ENCODE assay signal across 16 cellular contexts in the genomic region with DNA sequence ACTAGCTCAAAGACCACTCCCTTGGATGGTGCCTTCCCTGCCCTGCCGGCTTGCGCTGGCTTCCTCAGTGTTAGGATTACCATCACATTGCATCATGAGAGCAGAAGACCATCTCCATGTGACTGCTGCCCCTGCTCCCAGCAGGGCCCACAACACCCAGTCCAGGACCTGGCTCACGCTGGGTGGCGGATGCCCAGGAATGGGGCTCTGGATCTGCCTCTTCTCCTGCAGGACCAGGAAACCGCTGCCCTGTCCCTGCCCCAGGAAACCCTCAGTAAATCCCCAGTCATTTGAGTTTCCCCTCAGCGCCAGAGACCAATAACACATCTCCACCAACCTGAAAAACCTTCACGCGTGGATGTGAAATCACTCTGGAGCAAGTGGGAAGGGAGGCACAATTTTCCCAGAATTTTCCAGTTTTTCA. TPM values are rescaled to one million over a fixed set of nuclear protein-coding genes. Genes with fewer than 3 reads are reported as not detected.
DNase-seq lines count a peak whose midpoint lies in the region; ATAC-seq, FAIRE-seq and TF ChIP-seq lines count a peak whose summit lies in the region.
"Had no signal": no experiment of that assay in that cellular context is flagged by ENCODE, and none has a peak within 500 bp of the region (broad histone marks: within the 10 kb centered on the region; RNA-seq: fewer than 3 reads in every experiment).

No MANE protein-coding gene starts in this region.

- peaks cover 14% of the 10 kb centered on the region for H3K4me1 ChIP-seq in NT2/D1 (ENCODE audit: insufficient read depth, insufficient read length)
- peaks cover 30% of the 10 kb centered on the region for H3K4me1 ChIP-seq in astrocyte (ENCODE audit: insufficient read depth, low read length)

- peaks cover 7% of the 10 kb centered on the region for H3K36me3 Mint-ChIP-seq in T-helper 1 cell treated with Interleukin-12 subunit alpha and Interleukin-12 subunit beta and Interleukin-4 antibody, amounts not matched to agents 30 μg/mL and 1 μg/mL, for 36 hours (ENCODE audit: low read depth)
- H3K36me3 Mint-ChIP-seq in astrocyte (ENCODE audit: low read depth, unreplicated experiment) (peaks cover 2% of the 10 kb centered on the region), nephron progenitor cell (ENCODE audit: low read depth) (no peaks in the 10 kb centered on the region)

- H3K9ac ChIP-seq in NT2/D1 (ENCODE audit: insufficient read length, low read depth) (peak overlapping the region; percentile 50), astrocyte (ENCODE audit: low read length) (no peak overlapping the region)

- H3K79me2 ChIP-seq in astrocyte (ENCODE audit: insufficient read depth, low read length): peaks cover 10% of the 10 kb centered on the region

- peaks cover 7% of the 10 kb centered on the region for H4K20me1 ChIP-seq in astrocyte (ENCODE audit: insufficient read depth, low read length)

- no peak overlapping the region for H3K4me3 ChIP-seq in NT2/D1 (ENCODE audit: insufficient read length, low read depth)
- no peak overlapping the region for H3K4me3 ChIP-seq in astrocyte (ENCODE audit: insufficient read depth, low read depth, low read length)
- H3K4me3 ChIP-seq: psoas muscle had no signal

- ATAC-seq in activated CD4-positive, CD25-positive, alpha-beta regulatory T cell treated with anti-CD3 and anti-CD28 coated beads, Interleukin-2, amount 50 U/mL, for 24 hours: no peak
- ATAC-seq: heart right ventricle, psoas muscle had no signal

- no peak for FAIRE-seq in astrocyte (lab: Jason Lieb, UNC)
- FAIRE-seq: A204.1 had no signal

- no peak overlapping the region for H2AFZ ChIP-seq in astrocyte (ENCODE audit: low read depth, low read length)

- peaks cover 54% of the 10 kb centered on the region for H3K4me1 Mint-ChIP-seq in T-helper 1 cell treated with Interleukin-12 subunit alpha and Interleukin-12 subunit beta and Interleukin-4 antibody, amounts not matched to agents 30 μg/mL and 1 μg/mL, for 36 hours (ENCODE audit: low read depth)
- H3K4me1 Mint-ChIP-seq in astrocyte (ENCODE audit: low read depth, unreplicated experiment): peaks cover 13% of the 10 kb centered on the region
- peaks cover 67% of the 10 kb centered on the region for H3K4me1 Mint-ChIP-seq in nephron progenitor cell

- no peak for TF ChIP-seq CTCF in astrocyte (IDR thresholded peaks at IDR 0.05; ENCODE audit: insufficient read depth, low read depth, low read length)
- no peak for TF ChIP-seq CTCF in nephron progenitor cell (IDR thresholded peaks at IDR 0.05)

- H3K27me3 ChIP-seq in NT2/D1 (ENCODE audit: insufficient read depth, insufficient read length): no peaks in the 10 kb centered on the region
- H3K27me3 ChIP-seq in astrocyte (ENCODE audit: insufficient read depth, low read length): no peaks in the 10 kb centered on the region
- H3K27me3 ChIP-seq: heart right ventricle had no signal

- no peak overlapping the region for H3K27ac ChIP-seq in astrocyte (ENCODE audit: low read depth, low read length)

- DNase-seq in T-helper 1 cell (no peak), NT2/D1 (ENCODE audit: low read depth, low spot score) (no peak), astrocyte (ENCODE audit: low read depth) (no peak), nephron progenitor cell (no peak), SHP77 treated with DMSO at 0.1 percent for 48 hours (lab: John Stamatoyannopoulos, UW) (no peak), Ammon's horn (ENCODE audit: low spot score) (no peak)
- DNase-seq: activated CD4-positive, alpha-beta T cell treated with anti-CD3 and anti-CD28 coated beads, Interleukin-2, amount 50 U/mL, for 48 hours; heart right ventricle; SIG-M5; stimulated activated CD4-positive, alpha-beta T cell treated with anti-CD3 and anti-CD28 coated beads, Interleukin-4, amount 100 ng/mL, for 1 hour; substantia nigra had no signal

- H3K27me3 Mint-ChIP-seq in T-helper 1 cell treated with Interleukin-12 subunit alpha and Interleukin-12 subunit beta and Interleukin-4 antibody, amounts not matched to agents 30 μg/mL and 1 μg/mL, for 36 hours (ENCODE audit: low read depth): no peaks in the 10 kb centered on the region
- no peaks in the 10 kb centered on the region for H3K27me3 Mint-ChIP-seq in astrocyte (ENCODE audit: low read depth, unreplicated experiment)
- H3K27me3 Mint-ChIP-seq in nephron progenitor cell (ENCODE audit: low read depth, poor library complexity): peaks cover 17% of the 10 kb centered on the region

- H3K4me3 Mint-ChIP-seq in T-helper 1 cell treated with Interleukin-12 subunit alpha and Interleukin-12 subunit beta and Interleukin-4 antibody, amounts not matched to agents 30 μg/mL and 1 μg/mL, for 36 hours: no peak overlapping the region
- H3K4me3 Mint-ChIP-seq in astrocyte (ENCODE audit: unreplicated experiment): no peak overlapping the region
- no peak overlapping the region for H3K4me3 Mint-ChIP-seq in nephron progenitor cell

- peak overlapping the region; percentile 70 for H3K27ac Mint-ChIP-seq in T-helper 1 cell treated with Interleukin-12 subunit alpha and Interleukin-12 subunit beta and Interleukin-4 antibody, amounts not matched to agents 30 μg/mL and 1 μg/mL, for 36 hours
- H3K27ac Mint-ChIP-seq in astrocyte (ENCODE audit: unreplicated experiment) (peak overlapping the region; percentile 58), nephron progenitor cell (peak overlapping the region; percentile 44)

- no peaks in the 10 kb centered on the region for H3K9me3 ChIP-seq in NT2/D1 (ENCODE audit: insufficient read depth, low read length)
- no peaks in the 10 kb centered on the region for H3K9me3 ChIP-seq in astrocyte (ENCODE audit: insufficient read depth, low read depth, low read length)
- H3K9me3 ChIP-seq: heart right ventricle, psoas muscle had no signal

- H3K4me2 ChIP-seq in astrocyte (ENCODE audit: low read length): no peak overlapping the region

- H3K9me3 Mint-ChIP-seq in T-helper 1 cell treated with Interleukin-12 subunit alpha and Interleukin-12 subunit beta and Interleukin-4 antibody, amounts not matched to agents 30 μg/mL and 1 μg/mL, for 36 hours: no peaks in the 10 kb centered on the region
- H3K9me3 Mint-ChIP-seq in astrocyte (ENCODE audit: unreplicated experiment) (no peaks in the 10 kb centered on the region), nephron progenitor cell (no peaks in the 10 kb centered on the region)

- H3K36me3 ChIP-seq in NT2/D1 (ENCODE audit: insufficient read depth, insufficient read length, low read length): peaks cover under 1% of the 10 kb centered on the region
- H3K36me3 ChIP-seq in astrocyte (ENCODE audit: insufficient read depth, low read length): no peaks in the 10 kb centered on the region
- H3K36me3 ChIP-seq: heart right ventricle had no signal

RNA-seq across cellular contexts. Expression of gene RNF44, which starts 3.3 kb away (rescaled TPM):
- 47.8 and 59.8 TPM in 2 replicates for total RNA-seq in astrocyte

RNA-seq across cellular contexts. Expression of gene CDHR2, which starts 8.7 kb away (rescaled TPM):
- total RNA-seq in astrocyte: 0.43 and 0.50 TPM in 2 replicates
- total RNA-seq: Daoy had no signal
